ENCODE assay signal across 28 cellular contexts in genomic region chr2:200286578-200286977, GRCh38.
"Had no signal": no experiment of that assay in that cellular context is flagged by ENCODE, and none has a peak within 500 bp of the region (broad histone marks: within the 10 kb centered on the region; RNA-seq: fewer than 3 reads in every experiment).

No MANE protein-coding gene starts in this region.

- H3K27me3 ChIP-seq: colonic mucosa, esophagus muscularis mucosa, foreskin keratinocyte, gastrocnemius medialis, gastroesophageal sphincter, heart left ventricle, heart right ventricle had no signal

- FAIRE-seq: colon, endometrium, endothelial cell of umbilical vein, frontal cortex had no signal

- H3K4me1 ChIP-seq: colonic mucosa, esophagus muscularis mucosa, foreskin keratinocyte, gastroesophageal sphincter, heart left ventricle, heart right ventricle had no signal

- H3K9me3 ChIP-seq: colonic mucosa, esophagus muscularis mucosa, esophagus squamous epithelium, gastrocnemius medialis, gastroesophageal sphincter, heart left ventricle had no signal

- H3K4me3 ChIP-seq: colonic mucosa, coronary artery, dorsolateral prefrontal cortex, esophagus muscularis mucosa, esophagus squamous epithelium, gastrocnemius medialis, gastroesophageal sphincter, heart left ventricle, heart right ventricle had no signal

- H3K27ac ChIP-seq: colonic mucosa, coronary artery, dorsolateral prefrontal cortex, epithelial cell of prostate, esophagus muscularis mucosa, esophagus squamous epithelium, foreskin keratinocyte, gastrocnemius medialis, gastroesophageal sphincter, heart left ventricle, heart right ventricle had no signal

- H3K36me3 ChIP-seq: colonic mucosa, esophagus muscularis mucosa, esophagus squamous epithelium, gastrocnemius medialis, gastroesophageal sphincter, heart left ventricle, heart right ventricle had no signal

- DNase-seq: colonic mucosa; cortex of kidney; dermis blood vessel endothelial cell; dorsolateral prefrontal cortex; effector CD4-positive, alpha-beta T cell; effector CD8-positive, alpha-beta T cell; effector memory CD4-positive, alpha-beta T cell; effector memory CD8-positive, alpha-beta T cell; endodermal cell; erythroblast; esophagus squamous epithelium; foreskin fibroblast; foreskin keratinocyte; foreskin melanocyte; gastrocnemius medialis; glutamatergic neuron; head of caudate nucleus; heart left ventricle; heart right ventricle had no signal

- ATAC-seq: effector memory CD8-positive, alpha-beta T cell; esophagus mucosa; foreskin keratinocyte; gastrocnemius medialis; gastroesophageal sphincter; heart left ventricle; heart right ventricle had no signal
